In genomic region chr1:43372172-43372571, GRCh38 we compare ENCODE assay signal across 1 cellular context.
TF ChIP-seq lines count a peak whose summit lies in the region.

No MANE protein-coding gene starts in this region.

TF ChIP-seq in A549, 52 proteins besides CTCF, POLR2A, EP300 and RAD21:
- TF ChIP-seq KDM5A (IDR thresholded peaks at IDR 0.05) (no peak), SMC3 (IDR thresholded peaks at IDR 0.05) (no peak), REST (IDR thresholded peaks at IDR 0.05) (no peak), POLR2AphosphoS2 (conservative IDR thresholded peaks at IDR 0.05; ENCODE audit: low read length) (no peak), MAFK (IDR thresholded peaks at IDR 0.05; ENCODE audit: partially characterized antibody) (no peak), FOSB (CRISPR knock-in tag; IDR thresholded peaks at IDR 0.05) (no peak), RCOR1 (IDR thresholded peaks at IDR 0.05; ENCODE audit: low read depth, low read length) (no peak), ZSCAN20 (CRISPR knock-in tag; IDR thresholded peaks at IDR 0.05) (no peak), HOXB5 (CRISPR knock-in tag; IDR thresholded peaks at IDR 0.05) (no peak), JUNB (IDR thresholded peaks at IDR 0.05) (no peak), MAX (IDR thresholded peaks at IDR 0.05) (no peak), KDM1A (IDR thresholded peaks at IDR 0.05; ENCODE audit: low read depth) (no peak), BCL3 (IDR thresholded peaks at IDR 0.05) (no peak), NPAS2 (CRISPR knock-in tag; IDR thresholded peaks at IDR 0.05; ENCODE audit: borderline replicate concordance) (no peak), CHD2 (IDR thresholded peaks at IDR 0.05; ENCODE audit: low read length, partially characterized antibody) (no peak)
